Comparison of ENCODE assay signal across 3 cellular contexts in genomic region chr19:1742989-1743696, GRCh38.
A peak's percentile ranks its signal among the peaks of the same experiment; 100 is the strongest.
TF ChIP-seq lines count a peak whose summit lies in the region.

No MANE protein-coding gene starts in this region.

TF ChIP-seq in HepG2, 621 proteins besides CTCF, POLR2A, EP300 and RAD21:
- TF ChIP-seq SRSF1 (optimal IDR thresholded peaks at IDR 0.05; ENCODE audit: low read depth, low read length) (no peak), ZKSCAN1 (IDR thresholded peaks at IDR 0.05; ENCODE audit: low read length) (peak; percentile 78), ZNF629 (CRISPR knock-in tag; conservative IDR thresholded peaks at IDR 0.05) (0 out of 2 replicates have a peak, but pooled peaks have one; percentile 35)

TF ChIP-seq in HEK293, 187 proteins besides CTCF, POLR2A, EP300 and RAD21:
- TF ChIP-seq, protein P1, sequence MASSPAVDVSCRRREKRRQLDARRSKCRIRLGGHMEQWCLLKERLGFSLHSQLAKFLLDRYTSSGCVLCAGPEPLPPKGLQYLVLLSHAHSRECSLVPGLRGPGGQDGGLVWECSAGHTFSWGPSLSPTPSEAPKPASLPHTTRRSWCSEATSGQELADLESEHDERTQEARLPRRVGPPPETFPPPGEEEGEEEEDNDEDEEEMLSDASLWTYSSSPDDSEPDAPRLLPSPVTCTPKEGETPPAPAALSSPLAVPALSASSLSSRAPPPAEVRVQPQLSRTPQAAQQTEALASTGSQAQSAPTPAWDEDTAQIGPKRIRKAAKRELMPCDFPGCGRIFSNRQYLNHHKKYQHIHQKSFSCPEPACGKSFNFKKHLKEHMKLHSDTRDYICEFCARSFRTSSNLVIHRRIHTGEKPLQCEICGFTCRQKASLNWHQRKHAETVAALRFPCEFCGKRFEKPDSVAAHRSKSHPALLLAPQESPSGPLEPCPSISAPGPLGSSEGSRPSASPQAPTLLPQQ (tag by site-specific recombination; IDR thresholded peaks at IDR 0.05), result no peak
- no peak for TF ChIP-seq ZNF555 (tag by site-specific recombination; conservative IDR thresholded peaks at IDR 0.05)
- TF ChIP-seq ZBTB8A (tag by site-specific recombination; IDR thresholded peaks at IDR 0.05), result peak; percentile 32; the same call in 1 of the 2 replicates
TF ChIP-seq in HEK293: peak in this region for 1.

TF ChIP-seq in H1, 55 proteins besides CTCF, POLR2A, EP300 and RAD21:
- TF ChIP-seq TAF7 (optimal IDR thresholded peaks at IDR 0.05; ENCODE audit: borderline replicate concordance, low read depth, low read length) (no peak), CBX5 (IDR thresholded peaks at IDR 0.05; ENCODE audit: low read depth, low read length) (no peak), BRCA1 (IDR thresholded peaks at IDR 0.05; ENCODE audit: low read depth, low read length) (no peak), SP4 (IDR thresholded peaks at IDR 0.05; ENCODE audit: low read length) (no peak)
